ENCODE assay signal across 13 cellular contexts in genomic region chr14:66709292-66709691, GRCh38.
A peak's percentile ranks its signal among the peaks of the same experiment; 100 is the strongest.
DNase-seq lines count a peak whose midpoint lies in the region; ATAC-seq and TF ChIP-seq lines count a peak whose summit lies in the region.
"Had no signal": no experiment of that assay in that cellular context is flagged by ENCODE, and none has a peak within 500 bp of the region (broad histone marks: within the 10 kb centered on the region; RNA-seq: fewer than 3 reads in every experiment).

No MANE protein-coding gene starts in this region.

- CTCF ChIA-PET in SK-N-SH (lab: Yijun Ruan, JAX): no interaction called here

- H3K4me3 ChIP-seq in SK-N-SH (ENCODE audit: low read depth in 2 of 2, low read length in 1 of 2): no peak overlapping the region
- no peak overlapping the region for H3K4me3 ChIP-seq in RWPE2 (ENCODE audit: severe bottlenecking)
- H3K4me3 ChIP-seq in fibroblast of lung (replicated peaks in 1 of 4; ENCODE audit: control extremely low read depth in 1 of 4, insufficient read depth in 1 of 4, low read depth in 3 of 4, low read length in 4 of 4): no peak overlapping the region
- H3K4me3 ChIP-seq: mucosa of descending colon had no signal

- H4K20me1 ChIP-seq in SK-N-SH (ENCODE audit: insufficient read depth): no peaks in the 10 kb centered on the region
- H4K20me1 ChIP-seq in fibroblast of lung (ENCODE audit: control insufficient read depth, extremely low read depth, insufficient read depth, low read length): no peaks in the 10 kb centered on the region

- H2AFZ ChIP-seq in SK-N-SH (ENCODE audit: low read depth) (no peak overlapping the region), fibroblast of lung (ENCODE audit: low read length) (no peak overlapping the region)

- H3K27me3 ChIP-seq in SK-N-SH (ENCODE audit: insufficient read depth) (no peaks in the 10 kb centered on the region), RWPE2 (ENCODE audit: insufficient read depth, poor library complexity, severe bottlenecking) (no peaks in the 10 kb centered on the region), fibroblast of lung (ENCODE audit: control insufficient read depth, insufficient read depth, low read length) (no peaks in the 10 kb centered on the region)

- no peaks in the 10 kb centered on the region for H3K36me3 ChIP-seq in SK-N-SH (replicated peaks in 1 of 2; ENCODE audit: control insufficient read depth in 1 of 2, insufficient read depth in 2 of 2, low read length in 1 of 2)
- no peaks in the 10 kb centered on the region for H3K36me3 ChIP-seq in RWPE2 (ENCODE audit: low read depth)
- no peaks in the 10 kb centered on the region for H3K36me3 ChIP-seq in fibroblast of lung (ENCODE audit: control insufficient read depth, insufficient read depth, low read length)

- no peak for TF ChIP-seq RAD21 in SK-N-SH (IDR thresholded peaks at IDR 0.05; ENCODE audit: low read length)

- no peaks in the 10 kb centered on the region for H3K9me2 ChIP-seq in SK-N-SH

- 42% methylated on average over 1 of the region's 1 CpG for WGBS in SK-N-SH (ENCODE audit: low lambda C conversion rate)

- ATAC-seq in SK-N-SH treated with all-trans-retinoic acid at 6 μM for 48 hours (peak; percentile 52), RWPE2 (ENCODE audit: low read depth) (peak; percentile 100)
- ATAC-seq: mucosa of descending colon had no signal

- H3K27ac ChIP-seq in SK-N-SH (ENCODE audit: low read depth in 2 of 2, low read length in 1 of 2) (no peak overlapping the region), RWPE2 (ENCODE audit: poor library complexity, severe bottlenecking) (no peak overlapping the region), fibroblast of lung (ENCODE audit: insufficient read depth, low read length) (no peak overlapping the region)

- POLR2A ChIA-PET in SK-N-SH (lab: Yijun Ruan, JAX): no interaction called here

- no peak for TF ChIP-seq CTCF in SK-N-SH (IDR thresholded peaks at IDR 0.05)
- TF ChIP-seq CTCF in RWPE2 (IDR thresholded peaks at IDR 0.05; ENCODE audit: poor library complexity, severe bottlenecking): no peak
- no peak for TF ChIP-seq CTCF in fibroblast of lung (conservative IDR thresholded peaks at IDR 0.05 in 1 of 2, IDR thresholded peaks at IDR 0.05 in 1 of 2; ENCODE audit: low read depth in 1 of 2, low read length in 2 of 2)

- no peaks in the 10 kb centered on the region for H3K4me1 ChIP-seq in SK-N-SH (ENCODE audit: control insufficient read depth in 1 of 2, insufficient read depth in 2 of 2, low read depth in 1 of 2, low read length in 1 of 2)
- H3K4me1 ChIP-seq in RWPE2 (ENCODE audit: insufficient read depth, poor library complexity, severe bottlenecking): no peaks in the 10 kb centered on the region
- H3K4me1 ChIP-seq in fibroblast of lung (ENCODE audit: control insufficient read depth, extremely low read depth, insufficient read depth, low read length): no peaks in the 10 kb centered on the region

- H3K9me3 ChIP-seq in SK-N-SH: no peaks in the 10 kb centered on the region
- peaks cover 6% of the 10 kb centered on the region for H3K9me3 ChIP-seq in RWPE2 (ENCODE audit: severe bottlenecking)
- H3K9me3 ChIP-seq in fibroblast of lung (ENCODE audit: control insufficient read depth, insufficient read depth, low read depth, low read length): no peaks in the 10 kb centered on the region

- H3K79me2 ChIP-seq in SK-N-SH (ENCODE audit: insufficient read depth) (no peaks in the 10 kb centered on the region), fibroblast of lung (ENCODE audit: control insufficient read depth, insufficient read depth, low read length) (no peaks in the 10 kb centered on the region)

- H3K4me2 ChIP-seq in SK-N-SH (no peak overlapping the region), fibroblast of lung (ENCODE audit: extremely low read depth, insufficient read depth, low read length) (no peak overlapping the region)

- TF ChIP-seq EP300 in SK-N-SH (IDR thresholded peaks at IDR 0.05; ENCODE audit: borderline replicate concordance in 1 of 2, low read depth in 1 of 2, low read length in 1 of 2): no peak

- no peaks in the 10 kb centered on the region for H3F3A ChIP-seq in SK-N-SH (replicated peaks; ENCODE audit: insufficient read depth)

- H3K9ac ChIP-seq in SK-N-SH (no peak overlapping the region), fibroblast of lung (ENCODE audit: insufficient read depth, low read length) (no peak overlapping the region)

- DNase-seq in SK-N-SH (no peak), RWPE2 (ENCODE audit: low spot score) (no peak), fibroblast of lung (ENCODE audit: low read depth in 2 of 2) (peak; percentile 24 to 76), superior temporal gyrus (ENCODE audit: extremely low spot score) (peak; percentile 55), islet precursor cell (no peak), NCI-H146 (lab: John Stamatoyannopoulos, UW) (no peak)
- DNase-seq in effector CD4-positive, alpha-beta T cell: no peak
- DNase-seq: activated CD4-positive, alpha-beta T cell treated with anti-CD3 and anti-CD28 coated beads, Interleukin-2, amount 10 ng/mL, durations not matched to agents 7 days and 5 days; activated gamma-delta T cell treated with Interleukin-2 at 50 U/mL for 16 hours; mucosa of descending colon; NCI-H510A treated with DMSO at 0.1 percent for 48 hours; SIG-M5 had no signal

TF ChIP-seq in SK-N-SH treated with all-trans-retinoic acid at 6 μM for 48 hours, 23 proteins besides CTCF, POLR2A, EP300 and RAD21:
- TF ChIP-seq SNAI2 (CRISPR knock-in tag; IDR thresholded peaks at IDR 0.05) (no peak), ISL1 (CRISPR knock-in tag; IDR thresholded peaks at IDR 0.05) (peak; percentile 72), ARNTL (CRISPR knock-in tag; IDR thresholded peaks at IDR 0.05; ENCODE audit: borderline replicate concordance, low read depth) (no peak), ZNF565 (CRISPR knock-in tag; conservative IDR thresholded peaks at IDR 0.05; ENCODE audit: low read depth) (no peak), ZNF70 (CRISPR knock-in tag; IDR thresholded peaks at IDR 0.05) (no peak), ZC3H10 (CRISPR knock-in tag; IDR thresholded peaks at IDR 0.05) (no peak)

TF ChIP-seq in SK-N-SH, 30 proteins besides CTCF, POLR2A, EP300 and RAD21:
- TF ChIP-seq EZH2phosphoT487 (IDR thresholded peaks at IDR 0.05; ENCODE audit: borderline replicate concordance, low read depth) (no peak), FOXJ3 (CRISPR knock-in tag; IDR thresholded peaks at IDR 0.05) (no peak), TEAD4 (IDR thresholded peaks at IDR 0.05; ENCODE audit: borderline replicate concordance, insufficient read depth) (no peak), POLR2AphosphoS5 (IDR thresholded peaks at IDR 0.05; ENCODE audit: low read depth, low read length) (no peak), FOXM1 (IDR thresholded peaks at IDR 0.05; ENCODE audit: low read depth) (no peak), GABPA (IDR thresholded peaks at IDR 0.05; ENCODE audit: low read depth) (no peak), GATA2 (CRISPR knock-in tag; IDR thresholded peaks at IDR 0.05) (no peak), YY1 (IDR thresholded peaks at IDR 0.05; ENCODE audit: low read depth) (no peak)
TF ChIP-seq in SK-N-SH: peak in this region for 0.

Comparison
In these comparisons a context has a peak if more than half of its experiments do, and no peak if none do; other contexts are left out.
1. DNase-seq: peak in fibroblast of lung (2 of 2) and superior temporal gyrus (single experiment); none in SK-N-SH (single experiment), RWPE2 (single experiment), islet precursor cell (single experiment), NCI-H146 (single experiment) and effector CD4-positive, alpha-beta T cell (single experiment).